23 cellular contexts compared by ENCODE assay signal in the genomic region with DNA sequence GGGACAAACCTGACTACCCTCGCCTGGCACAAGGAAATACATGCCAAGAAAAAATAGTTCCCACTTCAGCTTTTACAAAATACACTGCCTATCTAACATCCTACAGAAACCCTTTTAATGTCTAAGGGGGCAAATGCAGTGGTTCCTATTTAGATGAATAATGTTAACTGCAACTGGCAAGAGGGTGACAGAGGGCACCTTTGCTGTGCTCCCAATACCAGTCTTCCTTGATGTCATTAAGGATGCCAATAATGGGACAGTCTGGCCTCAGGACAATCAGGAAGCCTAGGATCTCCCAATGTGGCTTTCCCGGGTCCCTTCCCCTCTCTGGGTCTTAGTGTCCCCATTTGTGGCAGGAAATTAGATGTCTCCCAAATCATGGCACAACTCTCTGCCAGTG. TPM values are rescaled to one million over a fixed set of nuclear protein-coding genes. Genes with fewer than 3 reads are reported as not detected.
DNase-seq lines count a peak whose midpoint lies in the region; ATAC-seq and TF ChIP-seq lines count a peak whose summit lies in the region.
"Had no signal": no experiment of that assay in that cellular context is flagged by ENCODE, and none has a peak within 500 bp of the region (broad histone marks: within the 10 kb centered on the region; RNA-seq: fewer than 3 reads in every experiment).

No MANE protein-coding gene starts in this region.

- no peak overlapping the region for H3K23ac ChIP-seq in H9 (ENCODE audit: insufficient read length, low read depth, low read length)

- no peak overlapping the region for H2BK120ac ChIP-seq in H9 (ENCODE audit: low read depth, low read length, poor library complexity, severe bottlenecking)

- no peak overlapping the region for H2BK12ac ChIP-seq in H9 (ENCODE audit: insufficient read length, low read depth, low read length)

- H3K18ac ChIP-seq in H9 (ENCODE audit: insufficient read length, low read depth, low read length): no peak overlapping the region

- CTCF ChIA-PET in activated CD8-positive, alpha-beta memory T cell treated with anti-CD3 and anti-CD28 coated beads, Interleukin-2, amount 10 ng/mL, durations not matched to agents 7 days and 5 days (lab: Charles Lee): no interaction called here

- H3K27ac Mint-ChIP-seq in activated CD8-positive, alpha-beta memory T cell treated with anti-CD3 and anti-CD28 coated beads, Interleukin-2, amount 10 ng/mL, durations not matched to agents 7 days and 5 days: no peak overlapping the region
- H3K27ac Mint-ChIP-seq in H9: no peak overlapping the region
- peak overlapping the region; percentile 63 for H3K27ac Mint-ChIP-seq in chondrocyte (ENCODE audit: unreplicated experiment)

- intact Hi-C loops in sigmoid colon (cut with DNase I): no loop called here
- intact Hi-C loops in colonic mucosa (cut with DNase I): no loop called here

- no peak overlapping the region for H2BK5ac ChIP-seq in H9 (ENCODE audit: insufficient read length, low read length)

- peaks cover 13% of the 10 kb centered on the region for H3K4me1 Mint-ChIP-seq in activated CD8-positive, alpha-beta memory T cell treated with anti-CD3 and anti-CD28 coated beads, Interleukin-2, amount 10 ng/mL, durations not matched to agents 7 days and 5 days
- H3K4me1 Mint-ChIP-seq in H9: peaks cover 2% of the 10 kb centered on the region in 2 experiments; a peak in 2 of 4 replicates
- peaks cover 48% of the 10 kb centered on the region for H3K4me1 Mint-ChIP-seq in chondrocyte (ENCODE audit: low read depth)

- WGBS in H9 (ENCODE audit: extremely low coverage, insufficient read length, low lambda C conversion rate): no CpG with 5 or more reads among the region's 2 CpGs
- WGBS in sigmoid colon, 2 donors: 64 to 85% methylated on average over 2 of the region's 2 CpGs

- H2AFZ ChIP-seq in H9 (ENCODE audit: low read length): no peak overlapping the region
- H2AFZ ChIP-seq: GM23248, PC-9 had no signal

- TF ChIP-seq POLR2A in sigmoid colon (IDR thresholded peaks at IDR 0.05): no peak

- no peaks in the 10 kb centered on the region for H3K27me3 ChIP-seq in H9 (ENCODE audit: insufficient read depth, low read length)
- H3K27me3 ChIP-seq in sigmoid colon: no peaks in the 10 kb centered on the region
- no peaks in the 10 kb centered on the region for H3K27me3 ChIP-seq in colonic mucosa
- H3K27me3 ChIP-seq: BLaER1 treated with 17β-estradiol and CSF1 and Interleukin-3, amounts not matched to agents 10 nM and 100 nM; dorsolateral prefrontal cortex; SJSA1; vagina had no signal

- H3T11ph ChIP-seq in H9 (ENCODE audit: low read length): no peak overlapping the region

- no peak overlapping the region for H3K4ac ChIP-seq in H9 (ENCODE audit: low read depth, low read length)

- H3K56ac ChIP-seq in H9 (ENCODE audit: insufficient read length, low read depth, low read length): no peak overlapping the region

- ATAC-seq in activated CD8-positive, alpha-beta memory T cell treated with anti-CD3 and anti-CD28 coated beads, Interleukin-2, amount 10 ng/mL, durations not matched to agents 7 days and 5 days: no peak
- no peak for ATAC-seq in GM19324 (IDR thresholded peaks at IDR 0.05; ENCODE audit: low FRiP score, unreplicated experiment)
- ATAC-seq: left colon had no signal

- no peak overlapping the region for H4K8ac ChIP-seq in H9 (replicated peaks; ENCODE audit: insufficient read length, low read depth, low read length)

- no peak overlapping the region for H3K9ac ChIP-seq in H9 (ENCODE audit: extremely low read depth, insufficient read length, low read length)
- H3K9ac ChIP-seq in colonic mucosa (ENCODE audit: low read depth in 2 of 2, low read length in 2 of 2): no peak overlapping the region
- H3K9ac ChIP-seq: GM23248 had no signal

- no peak overlapping the region for H3K4me3 ChIP-seq in sigmoid colon
- H3K4me3 ChIP-seq in colonic mucosa: no peak overlapping the region
- H3K4me3 ChIP-seq: BLaER1 treated with 17β-estradiol and CSF1 and Interleukin-3, amounts not matched to agents 10 nM and 100 nM; dorsolateral prefrontal cortex; GM23248; PC-9; SJSA1; vagina had no signal

- no peak overlapping the region for H2AK5ac ChIP-seq in H9 (ENCODE audit: insufficient read length, low read length)

- H3K9me3 ChIP-seq in H9 (ENCODE audit: control insufficient read depth, low read depth, low read length) (no peaks in the 10 kb centered on the region), sigmoid colon (no peaks in the 10 kb centered on the region), colonic mucosa (no peaks in the 10 kb centered on the region)
- H3K9me3 ChIP-seq: BLaER1 treated with 17β-estradiol and CSF1 and Interleukin-3, amounts not matched to agents 10 nM and 100 nM; SJSA1; vagina had no signal

- no peak overlapping the region for H2BK15ac ChIP-seq in H9 (ENCODE audit: low read depth, low read length)

- no peaks in the 10 kb centered on the region for H3K27me3 Mint-ChIP-seq in activated CD8-positive, alpha-beta memory T cell treated with anti-CD3 and anti-CD28 coated beads, Interleukin-2, amount 10 ng/mL, durations not matched to agents 7 days and 5 days
- H3K27me3 Mint-ChIP-seq in H9 (ENCODE audit: low read depth) (no peaks in the 10 kb centered on the region), chondrocyte (ENCODE audit: low read depth) (no peaks in the 10 kb centered on the region)

- H3K36me3 ChIP-seq in sigmoid colon (peaks cover 22 to 48% (median 25%) of the 10 kb centered on the region in 4 donors), colonic mucosa (peaks cover 21% of the 10 kb centered on the region)

- no peaks in the 10 kb centered on the region for H4K20me1 ChIP-seq in H9 (ENCODE audit: control insufficient read depth, insufficient read depth, insufficient read length)

- H4K5ac ChIP-seq in H9 (ENCODE audit: insufficient read length, low read depth, low read length): no peak overlapping the region

- no peak for TF ChIP-seq EP300 in sigmoid colon (IDR thresholded peaks at IDR 0.05)

- no peaks in the 10 kb centered on the region for H3K9me3 Mint-ChIP-seq in activated CD8-positive, alpha-beta memory T cell treated with anti-CD3 and anti-CD28 coated beads, Interleukin-2, amount 10 ng/mL, durations not matched to agents 7 days and 5 days (ENCODE audit: low read depth)
- H3K9me3 Mint-ChIP-seq in H9 (no peaks in the 10 kb centered on the region), chondrocyte (ENCODE audit: low read depth) (no peaks in the 10 kb centered on the region)

- no peak overlapping the region for H4K91ac ChIP-seq in H9 (ENCODE audit: insufficient read length, low read depth, low read length)

- H3K4me1 ChIP-seq in H9 (ENCODE audit: insufficient read depth, low read length): no peaks in the 10 kb centered on the region
- H3K4me1 ChIP-seq in sigmoid colon: peaks cover 0 to 44% (median 33%) of the 10 kb centered on the region in 4 donors
- H3K4me1 ChIP-seq in colonic mucosa: peaks cover 21% of the 10 kb centered on the region
- H3K4me1 ChIP-seq: SJSA1 had no signal

- H3K4me2 ChIP-seq in H9 (ENCODE audit: insufficient read depth, insufficient read length, low read length): no peak overlapping the region
- H3K4me2 ChIP-seq: PC-9 had no signal

- H3K27ac ChIP-seq in H9 (ENCODE audit: insufficient read length, low read depth, low read length) (no peak overlapping the region), sigmoid colon (peak overlapping the region; percentile 38 to 68 (median 52)), colonic mucosa (no peak overlapping the region)
- H3K27ac ChIP-seq: GM23248, SJSA1 had no signal

- no peaks in the 10 kb centered on the region for H3K79me1 ChIP-seq in H9 (ENCODE audit: insufficient read depth, low read depth, low read length, poor library complexity, severe bottlenecking)

- peak; percentile 50 for DNase-seq in activated CD8-positive, alpha-beta memory T cell treated with anti-CD3 and anti-CD28 coated beads, Interleukin-2, amount 50 U/mL, for 48 hours
- DNase-seq in activated CD8-positive, alpha-beta memory T cell treated with anti-CD3 and anti-CD28 coated beads, Interleukin-2, amount 10 ng/mL, durations not matched to agents 7 days and 5 days: no peak
- DNase-seq in H9 (peak; percentile 4), chondrocyte (ENCODE audit: low spot score) (no peak), sigmoid colon (no peak), colonic mucosa (no peak), epidermal melanocyte (ENCODE audit: insufficient read length, low spot score) (no peak)
- DNase-seq: activated CD4-positive, CD25-positive, alpha-beta regulatory T cell treated with anti-CD3 and anti-CD28 coated beads, Interleukin-2, amount 50 U/mL, for 72 hours; activated effector memory CD4-positive, alpha-beta T cell treated with anti-CD3 and anti-CD28 coated beads, Interleukin-2, amount 50 U/mL, for 16 hours; erythroblast; left colon; NCI-H1694 treated with DMSO at 0.1 percent for 48 hours; NCI-H226; NCI-H82; PC-9; stimulated activated CD4-positive, alpha-beta T cell treated with anti-CD3 and anti-CD28 coated beads, Interleukin-2, amount 100 ng/mL, for 24 hours had no signal

- H3K4me3 Mint-ChIP-seq in activated CD8-positive, alpha-beta memory T cell treated with anti-CD3 and anti-CD28 coated beads, Interleukin-2, amount 10 ng/mL, durations not matched to agents 7 days and 5 days: no peak overlapping the region
- H3K4me3 Mint-ChIP-seq in H9: no peak overlapping the region
- H3K4me3 Mint-ChIP-seq in chondrocyte (ENCODE audit: unreplicated experiment): no peak overlapping the region

- H2BK20ac ChIP-seq in H9 (ENCODE audit: low read depth, low read length, poor library complexity, severe bottlenecking): no peak overlapping the region

- TF ChIP-seq CTCF in H9 (conservative IDR thresholded peaks at IDR 0.05): no peak
- no peak for TF ChIP-seq CTCF in chondrocyte (IDR thresholded peaks at IDR 0.05)
- TF ChIP-seq CTCF in sigmoid colon (IDR thresholded peaks at IDR 0.05): no peak
- no peak for TF ChIP-seq CTCF in colonic mucosa (IDR thresholded peaks at IDR 0.05)

- H3K23me2 ChIP-seq in H9 (ENCODE audit: insufficient read length, low read depth, low read length, poor library complexity, severe bottlenecking): no peaks in the 10 kb centered on the region

- no peak overlapping the region for H3K14ac ChIP-seq in H9 (ENCODE audit: insufficient read depth, low read length)

- peaks cover 23% of the 10 kb centered on the region for H3K36me3 Mint-ChIP-seq in activated CD8-positive, alpha-beta memory T cell treated with anti-CD3 and anti-CD28 coated beads, Interleukin-2, amount 10 ng/mL, durations not matched to agents 7 days and 5 days
- peaks cover 7 to 27% (median 20%) of the 10 kb centered on the region in 3 experiments; a peak in 6 of 7 replicates for H3K36me3 Mint-ChIP-seq in H9 (ENCODE audit: insufficient read depth in 1 of 3, low read depth in 3 of 3)
- H3K36me3 Mint-ChIP-seq in chondrocyte (ENCODE audit: low read depth): peaks cover 30% of the 10 kb centered on the region

- no peaks in the 10 kb centered on the region for H3K79me2 ChIP-seq in H9 (ENCODE audit: insufficient read depth, low read length)

RNA-seq across cellular contexts. Expression of a gene that starts 13.9 kb away (rescaled TPM):
- total RNA-seq in activated CD8-positive, alpha-beta memory T cell treated with anti-CD3 and anti-CD28 coated beads, Interleukin-2, amount 10 ng/mL, durations not matched to agents 7 days and 5 days: 10 to 100 TPM; 15.6 to 20.2 TPM
- 8.2 and 8.5 TPM in 2 replicates for total RNA-seq in H9 (2021)
- total RNA-seq in chondrocyte: 15.2 to 22.3 TPM (median 21.2 TPM) in 3 replicates
- total RNA-seq in sigmoid colon: 100 to 1,000 TPM in 1 of 4 donors, 10 to 100 TPM in 3; 12.8 to 135 (median 21.9) TPM
- 10 to 100 TPM; 15.6 to 26.7 (median 16.9) TPM for polyA plus RNA-seq in sigmoid colon
- total RNA-seq in colonic mucosa: 10 to 100 TPM; 11.2 to 26.6 TPM

RNA-seq across cellular contexts. Expression of a gene that starts 32.0 kb away (rescaled TPM):
- 1 to 10 TPM; 1.9 to 8.3 TPM for total RNA-seq in activated CD8-positive, alpha-beta memory T cell treated with anti-CD3 and anti-CD28 coated beads, Interleukin-2, amount 10 ng/mL, durations not matched to agents 7 days and 5 days
- total RNA-seq in H9 (2021) (1.7 and 2.3 TPM in 2 replicates), chondrocyte (4.5 to 8.1 TPM (median 6.2 TPM) in 3 replicates), sigmoid colon (1 to 10 TPM; 2.9 to 7.1 (median 4.4) TPM), colonic mucosa (1 to 10 TPM; 2.8 to 6.1 TPM)
- 1 to 10 TPM in 2 of 3 donors, under 1 TPM in 1; 0.60 to 6.0 (median 2.8) TPM for polyA plus RNA-seq in sigmoid colon

RNA-seq across cellular contexts. Expression of a gene that starts 32.0 kb away (rescaled TPM):
- 10 to 100 TPM; 28.8 to 32.0 TPM for total RNA-seq in activated CD8-positive, alpha-beta memory T cell treated with anti-CD3 and anti-CD28 coated beads, Interleukin-2, amount 10 ng/mL, durations not matched to agents 7 days and 5 days
- total RNA-seq in H9 (2021) (36.1 and 37.4 TPM in 2 replicates), chondrocyte (52.8 to 60.9 TPM (median 54.2 TPM) in 3 replicates), sigmoid colon (10 to 100 TPM; 43.5 to 49.9 (median 48.9) TPM), colonic mucosa (100 to 1,000 TPM in 1 of 2 donors, 10 to 100 TPM in 1; 84.2 to 106 TPM)
- 10 to 100 TPM; 35.4 to 54.5 (median 40.7) TPM for polyA plus RNA-seq in sigmoid colon

RNA-seq across cellular contexts. Expression of a gene that starts 53.0 kb away (rescaled TPM):
- 1 to 10 TPM in 1 of 2 experiments, under 1 TPM in 1; 0.06 to 1.0 TPM for total RNA-seq in activated CD8-positive, alpha-beta memory T cell treated with anti-CD3 and anti-CD28 coated beads, Interleukin-2, amount 10 ng/mL, durations not matched to agents 7 days and 5 days
- total RNA-seq in H9 (2021): not detected in 2 replicates
- total RNA-seq in chondrocyte: 0.10 TPM in 2 of 3 replicates, not detected in the other
- total RNA-seq in sigmoid colon: under 1 TPM in 1 of 4 donors, not detected in 3; 0.54 TPM
- polyA plus RNA-seq in sigmoid colon: 1 to 10 TPM in 1 of 3 donors, under 1 TPM in 2; 0.25 to 1.2 (median 0.69) TPM
- not detected for total RNA-seq in colonic mucosa
- total RNA-seq: frontal cortex, GM23248, left colon, PC-9, vagina had no signal
- polyA plus RNA-seq: GM23248 had no signal

Comparison
In these comparisons a context has a peak if more than half of its experiments do, and no peak if none do; other contexts are left out.
1. DNase-seq: peak in activated CD8-positive, alpha-beta memory T cell treated with anti-CD3 and anti-CD28 coated beads, Interleukin-2, amount 50 U/mL, for 48 hours (single experiment) and H9 (single experiment); none in activated CD8-positive, alpha-beta memory T cell treated with anti-CD3 and anti-CD28 coated beads, Interleukin-2, amount 10 ng/mL, durations not matched to agents 7 days and 5 days (single experiment), chondrocyte (single experiment), sigmoid colon (single experiment), colonic mucosa (single experiment) and epidermal melanocyte (single experiment).
2. H3K27ac ChIP-seq: peak in sigmoid colon (4 of 4); none in H9 (single experiment) and colonic mucosa (single experiment).